In the genomic region with DNA sequence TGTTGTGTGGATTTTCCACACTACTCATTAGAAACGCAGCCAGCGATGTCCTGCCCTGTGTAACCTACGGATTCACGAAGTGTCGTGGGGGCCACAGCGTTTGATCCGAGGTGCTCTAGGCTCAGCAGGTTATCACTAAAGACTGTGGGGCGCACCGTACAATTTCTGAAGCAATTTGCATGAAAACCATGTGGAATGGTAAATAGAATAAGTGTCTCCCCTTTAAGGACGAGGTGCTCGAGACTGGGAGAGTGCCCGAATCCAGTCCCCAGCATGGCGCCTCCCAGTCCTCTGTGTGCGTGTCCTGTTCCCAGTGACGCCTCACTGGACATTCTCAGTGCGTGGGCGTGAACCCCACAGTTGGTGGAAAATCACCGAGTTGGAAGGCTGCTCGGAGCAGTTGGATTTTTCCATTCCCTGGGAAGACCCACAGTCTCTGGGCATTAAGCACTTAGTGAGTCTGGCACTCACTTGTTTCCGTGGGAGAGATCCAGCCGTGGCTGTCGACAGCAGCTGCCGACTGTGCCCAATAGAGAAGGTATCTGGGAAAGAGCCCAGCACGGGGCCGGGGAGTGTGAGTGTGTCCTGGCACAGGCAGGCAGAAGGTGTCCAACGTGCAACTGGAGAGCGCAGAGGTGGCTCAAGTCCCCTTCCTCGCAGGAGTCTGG, we compare ENCODE assay signal across 15 cellular contexts. TPM values are rescaled to one million over a fixed set of nuclear protein-coding genes. Genes with fewer than 3 reads are reported as not detected.
DNase-seq lines count a peak whose midpoint lies in the region; ATAC-seq and TF ChIP-seq lines count a peak whose summit lies in the region.
"Had no signal": no experiment of that assay in that cellular context is flagged by ENCODE, and none has a peak within 500 bp of the region (broad histone marks: within the 10 kb centered on the region; RNA-seq: fewer than 3 reads in every experiment).

No MANE protein-coding gene starts in this region.

- H2AFZ ChIP-seq in osteoblast (ENCODE audit: low read length): no peak overlapping the region
- H2AFZ ChIP-seq: parathyroid adenoma had no signal

- DNase-seq in G401 (ENCODE audit: low spot score): peak; percentile 86
- peak; percentile 63 to 73 for DNase-seq in cerebellar nuclear complex (lab: John Stamatoyannopoulos, UW)
- DNase-seq in left ventricle myocardium inferior: peak; percentile 72
- DNase-seq in posterior cingulate gyrus: peak; percentile 36 to 97 (median 81)
- DNase-seq in AG08395 (ENCODE audit: low spot score): no peak
- DNase-seq in osteoblast (ENCODE audit: insufficient read length, low spot score, missing footprints): no peak
- DNase-seq: activated CD8-positive, alpha-beta T cell treated with anti-CD3 and anti-CD28 coated beads for 36 hours; effector memory CD4-positive, alpha-beta T cell; foreskin fibroblast; HFFc6; immature natural killer cell had no signal

- TF ChIP-seq CTCF in left ventricle myocardium inferior (IDR thresholded peaks at IDR 0.05; ENCODE audit: borderline replicate concordance): no peak
- no peak for TF ChIP-seq CTCF in osteoblast (IDR thresholded peaks at IDR 0.05; ENCODE audit: extremely low read depth, low read depth, low read length)

- no peaks in the 10 kb centered on the region for H3K27me3 ChIP-seq in left ventricle myocardium inferior (ENCODE audit: low read depth)
- no peaks in the 10 kb centered on the region for H3K27me3 ChIP-seq in osteoblast (ENCODE audit: insufficient read depth, low read length)

- intact Hi-C loops in left ventricle myocardium inferior (cut with micrococcal nuclease): no loop called here
- intact Hi-C loops in posterior cingulate gyrus (cut with DNase I): no loop called here

- in situ Hi-C loops in G401 (cut with HindIII; ENCODE audit: low sequenced_read_pairs): no loop called here

- no peaks in the 10 kb centered on the region for H3K9me3 ChIP-seq in left ventricle myocardium inferior (replicated peaks)
- H3K9me3 ChIP-seq in osteoblast (ENCODE audit: low read depth, low read length): no peaks in the 10 kb centered on the region

- ATAC-seq in SK-N-SH treated with all-trans-retinoic acid at 6 μM for 48 hours: no peak
- no peak for ATAC-seq in HG03108 (IDR thresholded peaks at IDR 0.05; ENCODE audit: unreplicated experiment)
- ATAC-seq: activated CD8-positive, alpha-beta T cell treated with anti-CD3 and anti-CD28 coated beads for 36 hours had no signal

- H3K4me2 ChIP-seq in osteoblast (ENCODE audit: insufficient read depth, low read length): no peak overlapping the region

- peaks cover 43% of the 10 kb centered on the region for H3K79me2 ChIP-seq in osteoblast (ENCODE audit: insufficient read depth, low read length)
- H3K79me2 ChIP-seq: parathyroid adenoma had no signal

- H3K27ac ChIP-seq in left ventricle myocardium inferior (replicated peaks): peak overlapping the region; percentile 71
- no peak overlapping the region for H3K27ac ChIP-seq in osteoblast (ENCODE audit: low read depth, low read length)
- H3K27ac ChIP-seq: parathyroid adenoma, SK-N-MC had no signal

- no peak overlapping the region for H3K4me3 ChIP-seq in left ventricle myocardium inferior
- no peak overlapping the region for H3K4me3 ChIP-seq in osteoblast (ENCODE audit: insufficient read depth, low read length)
- H3K4me3 ChIP-seq: SK-N-MC had no signal

- H3K36me3 ChIP-seq in left ventricle myocardium inferior: peaks cover 57% of the 10 kb centered on the region
- peaks cover 68% of the 10 kb centered on the region for H3K36me3 ChIP-seq in osteoblast (ENCODE audit: insufficient read depth, low read length)

- H4K20me1 ChIP-seq in osteoblast (ENCODE audit: insufficient read depth, low read length): no peaks in the 10 kb centered on the region

- H3K4me1 ChIP-seq in left ventricle myocardium inferior (peaks cover 50% of the 10 kb centered on the region), osteoblast (ENCODE audit: insufficient read depth, low read length) (peaks cover 13% of the 10 kb centered on the region)
- H3K4me1 ChIP-seq: parathyroid adenoma had no signal

TF ChIP-seq in SK-N-SH treated with all-trans-retinoic acid at 6 μM for 48 hours, 23 proteins besides CTCF, POLR2A, EP300 and RAD21:
- TF ChIP-seq SNAI2 (CRISPR knock-in tag; IDR thresholded peaks at IDR 0.05) (no peak), ISL1 (CRISPR knock-in tag; IDR thresholded peaks at IDR 0.05) (no peak), TOX (CRISPR knock-in tag; IDR thresholded peaks at IDR 0.05; ENCODE audit: borderline replicate concordance) (no peak), ZFP3 (CRISPR knock-in tag; IDR thresholded peaks at IDR 0.05) (no peak), ESRRG (CRISPR knock-in tag; IDR thresholded peaks at IDR 0.05) (no peak), ZNF70 (CRISPR knock-in tag; IDR thresholded peaks at IDR 0.05) (no peak), ARNTL (CRISPR knock-in tag; IDR thresholded peaks at IDR 0.05; ENCODE audit: borderline replicate concordance, low read depth) (no peak), RARB (CRISPR knock-in tag; IDR thresholded peaks at IDR 0.05) (no peak), BACH2 (CRISPR knock-in tag; IDR thresholded peaks at IDR 0.05; ENCODE audit: borderline replicate concordance) (no peak), PPARA (CRISPR knock-in tag; IDR thresholded peaks at IDR 0.05; ENCODE audit: borderline replicate concordance) (no peak), CSDC2 (CRISPR knock-in tag; IDR thresholded peaks at IDR 0.05) (no peak), ZNF8 (CRISPR knock-in tag; IDR thresholded peaks at IDR 0.05) (no peak), ZFP30 (CRISPR knock-in tag; IDR thresholded peaks at IDR 0.05) (no peak), OSR1 (CRISPR knock-in tag; IDR thresholded peaks at IDR 0.05) (no peak)
- TF ChIP-seq, protein P1, sequence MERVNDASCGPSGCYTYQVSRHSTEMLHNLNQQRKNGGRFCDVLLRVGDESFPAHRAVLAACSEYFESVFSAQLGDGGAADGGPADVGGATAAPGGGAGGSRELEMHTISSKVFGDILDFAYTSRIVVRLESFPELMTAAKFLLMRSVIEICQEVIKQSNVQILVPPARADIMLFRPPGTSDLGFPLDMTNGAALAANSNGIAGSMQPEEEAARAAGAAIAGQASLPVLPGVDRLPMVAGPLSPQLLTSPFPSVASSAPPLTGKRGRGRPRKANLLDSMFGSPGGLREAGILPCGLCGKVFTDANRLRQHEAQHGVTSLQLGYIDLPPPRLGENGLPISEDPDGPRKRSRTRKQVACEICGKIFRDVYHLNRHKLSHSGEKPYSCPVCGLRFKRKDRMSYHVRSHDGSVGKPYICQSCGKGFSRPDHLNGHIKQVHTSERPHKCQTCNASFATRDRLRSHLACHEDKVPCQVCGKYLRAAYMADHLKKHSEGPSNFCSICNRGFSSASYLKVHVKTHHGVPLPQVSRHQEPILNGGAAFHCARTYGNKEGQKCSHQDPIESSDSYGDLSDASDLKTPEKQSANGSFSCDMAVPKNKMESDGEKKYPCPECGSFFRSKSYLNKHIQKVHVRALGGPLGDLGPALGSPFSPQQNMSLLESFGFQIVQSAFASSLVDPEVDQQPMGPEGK (CRISPR knock-in tag; IDR thresholded peaks at IDR 0.05; ENCODE audit: borderline replicate concordance): no peak
- TF ChIP-seq, protein P2, sequence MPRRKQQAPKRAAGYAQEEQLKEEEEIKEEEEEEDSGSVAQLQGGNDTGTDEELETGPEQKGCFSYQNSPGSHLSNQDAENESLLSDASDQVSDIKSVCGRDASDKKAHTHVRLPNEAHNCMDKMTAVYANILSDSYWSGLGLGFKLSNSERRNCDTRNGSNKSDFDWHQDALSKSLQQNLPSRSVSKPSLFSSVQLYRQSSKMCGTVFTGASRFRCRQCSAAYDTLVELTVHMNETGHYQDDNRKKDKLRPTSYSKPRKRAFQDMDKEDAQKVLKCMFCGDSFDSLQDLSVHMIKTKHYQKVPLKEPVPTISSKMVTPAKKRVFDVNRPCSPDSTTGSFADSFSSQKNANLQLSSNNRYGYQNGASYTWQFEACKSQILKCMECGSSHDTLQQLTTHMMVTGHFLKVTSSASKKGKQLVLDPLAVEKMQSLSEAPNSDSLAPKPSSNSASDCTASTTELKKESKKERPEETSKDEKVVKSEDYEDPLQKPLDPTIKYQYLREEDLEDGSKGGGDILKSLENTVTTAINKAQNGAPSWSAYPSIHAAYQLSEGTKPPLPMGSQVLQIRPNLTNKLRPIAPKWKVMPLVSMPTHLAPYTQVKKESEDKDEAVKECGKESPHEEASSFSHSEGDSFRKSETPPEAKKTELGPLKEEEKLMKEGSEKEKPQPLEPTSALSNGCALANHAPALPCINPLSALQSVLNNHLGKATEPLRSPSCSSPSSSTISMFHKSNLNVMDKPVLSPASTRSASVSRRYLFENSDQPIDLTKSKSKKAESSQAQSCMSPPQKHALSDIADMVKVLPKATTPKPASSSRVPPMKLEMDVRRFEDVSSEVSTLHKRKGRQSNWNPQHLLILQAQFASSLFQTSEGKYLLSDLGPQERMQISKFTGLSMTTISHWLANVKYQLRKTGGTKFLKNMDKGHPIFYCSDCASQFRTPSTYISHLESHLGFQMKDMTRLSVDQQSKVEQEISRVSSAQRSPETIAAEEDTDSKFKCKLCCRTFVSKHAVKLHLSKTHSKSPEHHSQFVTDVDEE (CRISPR knock-in tag; IDR thresholded peaks at IDR 0.05): no peak
TF ChIP-seq in SK-N-SH treated with all-trans-retinoic acid at 6 μM for 48 hours: peak in this region for 0.

RNA-seq across cellular contexts. Expression of a gene that starts 37.0 kb away (rescaled TPM):
- 200 and 222 TPM in 2 replicates for total RNA-seq in G401 (2014; rRNA removed; shearing (Covaris generic))
- total RNA-seq in left ventricle myocardium inferior (206 TPM), osteoblast (71.6 and 80.0 TPM in 2 replicates)

Comparison
In these comparisons a context has a peak if more than half of its experiments do, and no peak if none do; other contexts are left out.
1. DNase-seq: peak in G401 (single experiment), cerebellar nuclear complex (2 of 2), left ventricle myocardium inferior (single experiment) and posterior cingulate gyrus (10 of 10); none in AG08395 (single experiment) and osteoblast (single experiment).